In the genomic region with DNA sequence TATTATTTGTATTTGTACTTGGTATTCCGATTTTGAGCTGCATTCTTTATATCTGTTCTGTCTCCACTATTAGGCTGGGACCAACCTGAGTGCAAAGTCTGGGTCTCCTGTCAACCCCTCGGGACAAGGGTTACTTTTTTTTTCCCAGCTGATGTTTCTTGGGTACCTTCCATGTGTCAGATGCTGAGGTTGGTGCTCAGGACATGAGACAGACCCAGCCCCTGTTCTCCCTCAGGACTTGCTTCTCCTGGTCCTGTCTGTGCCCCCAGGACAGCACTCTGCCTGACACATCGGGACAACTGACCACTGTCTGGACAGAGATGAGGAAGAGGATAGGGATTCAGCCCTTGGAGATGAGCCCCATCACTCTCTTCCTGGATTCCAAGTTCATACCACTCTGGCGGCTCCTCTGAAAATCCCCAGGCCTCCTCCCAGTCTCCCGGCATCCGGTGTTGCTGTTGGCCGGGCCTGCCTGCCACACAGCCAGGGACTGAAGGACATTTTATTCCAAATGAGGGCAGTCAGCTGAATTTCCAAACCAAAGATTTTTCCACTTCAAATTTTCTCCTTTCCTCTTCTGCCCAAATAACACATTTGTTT, we compare ENCODE assay signal across 12 cellular contexts. TPM values are rescaled to one million over a fixed set of nuclear protein-coding genes. Genes with fewer than 3 reads are reported as not detected.
DNase-seq lines count a peak whose midpoint lies in the region; FAIRE-seq and TF ChIP-seq lines count a peak whose summit lies in the region.
"Had no signal": no experiment of that assay in that cellular context is flagged by ENCODE, and none has a peak within 500 bp of the region (broad histone marks: within the 10 kb centered on the region; RNA-seq: fewer than 3 reads in every experiment).

No MANE protein-coding gene starts in this region.

- no peak overlapping the region for H3K9ac ChIP-seq in kidney (ENCODE audit: low read length in 2 of 2)

- WGBS in sigmoid colon, 2 donors = 69 to 72% methylated on average over 7 of the region's 7 CpGs

- TF ChIP-seq CTCF in dorsolateral prefrontal cortex (IDR thresholded peaks at IDR 0.05 in 54 of 56, conservative IDR thresholded peaks at IDR 0.05 in 2 of 56; ENCODE audit: low read depth in 1 of 56, partially characterized antibody in 56 of 56) (no peak), kidney (IDR thresholded peaks at IDR 0.05; ENCODE audit: borderline replicate concordance, extremely low read depth, insufficient read depth) (no peak), sigmoid colon (IDR thresholded peaks at IDR 0.05) (no peak)

- no peak for FAIRE-seq in kidney (lab: Jason Lieb, UNC)
- FAIRE-seq: small intestine had no signal

- H3K27me3 ChIP-seq in dorsolateral prefrontal cortex (no peaks in the 10 kb centered on the region), sigmoid colon (no peaks in the 10 kb centered on the region)

- DNase-seq in AG20443 (ENCODE audit: low spot score) (peak; percentile 78), dorsolateral prefrontal cortex (no peak), kidney (peak; percentile 85), sigmoid colon (peak; percentile 91), foreskin melanocyte (no peak), NCI-H2029 treated with DMSO at 0.1 percent for 48 hours (lab: John Stamatoyannopoulos, UW) (no peak), dermis blood vessel endothelial cell (no peak), GM19240 (ENCODE audit: insufficient read length, low spot score) (no peak)
- DNase-seq: activated T-cell treated with anti-CD3 and anti-CD28 coated beads for 4 hours, endodermal cell, naive B cell had no signal

- H3K36me3 ChIP-seq in kidney (ENCODE audit: control insufficient read depth in 1 of 2, insufficient read depth in 2 of 2, low read length in 2 of 2) (no peaks in the 10 kb centered on the region), sigmoid colon (no peaks in the 10 kb centered on the region)

- TF ChIP-seq EP300 in sigmoid colon (IDR thresholded peaks at IDR 0.05) = peak in 2 of 4 donors; percentile 38 to 80

- intact Hi-C loops in dorsolateral prefrontal cortex (cut with DNase I) (loop anchor here (5.0 kb wide), 2 partner anchors 64 to 81 kb away; no protein-coding TSS in a partner anchor), kidney (cut with DNase I) (no loop called here), sigmoid colon (cut with DNase I) (no loop called here)

- TF ChIP-seq POLR2A in sigmoid colon (IDR thresholded peaks at IDR 0.05) = no peak

- H3K4me1 ChIP-seq in kidney (ENCODE audit: control insufficient read depth in 1 of 2, insufficient read depth in 1 of 2, low read depth in 1 of 2, low read length in 2 of 2) = peaks cover 0 to 4% of the 10 kb centered on the region in 2 donors
- H3K4me1 ChIP-seq in sigmoid colon = peaks cover 0 to 86% (median 76%) of the 10 kb centered on the region in 4 donors

- H3K27ac ChIP-seq in dorsolateral prefrontal cortex = peak overlapping the region in 42 of 59 donors; percentile 1 to 82 (median 54)
- peak overlapping the region; percentile 43 to 85 for H3K27ac ChIP-seq in kidney (ENCODE audit: low read depth in 2 of 2, low read length in 2 of 2)
- H3K27ac ChIP-seq in sigmoid colon = peak overlapping the region; percentile 76 to 90 (median 84)

- H3K9me3 ChIP-seq in kidney (ENCODE audit: control insufficient read depth in 1 of 2, low read length in 2 of 2) (no peaks in the 10 kb centered on the region), sigmoid colon (no peaks in the 10 kb centered on the region)

- H3K4me3 ChIP-seq in dorsolateral prefrontal cortex (no peak overlapping the region), kidney (ENCODE audit: low read length in 2 of 2) (no peak overlapping the region), sigmoid colon (no peak overlapping the region)

RNA-seq across cellular contexts. Expression of a gene that starts 55.6 kb away (rescaled TPM):
- 10 to 100 TPM in 7 of 120 experiments, 1 to 10 TPM in 108, under 1 TPM in 5; 0.38 to 15.4 (median 2.9) TPM for total RNA-seq in dorsolateral prefrontal cortex
- total RNA-seq in kidney = 22.3 TPM
- polyA plus RNA-seq in kidney (ENCODE audit: insufficient read depth, low read depth, low replicate concordance) = 7.0 TPM
- total RNA-seq in sigmoid colon = 10 to 100 TPM; 32.9 to 64.5 (median 40.4) TPM
- polyA plus RNA-seq in sigmoid colon = 10 to 100 TPM in 2 of 3 donors, 1 to 10 TPM in 1; 9.5 to 30.6 (median 17.5) TPM
- 11.4 and 21.2 TPM in 2 replicates for total RNA-seq in dermis blood vessel endothelial cell

Comparison
In these comparisons a context has a peak if more than half of its experiments do, and no peak if none do; other contexts are left out.
1. DNase-seq: peak in AG20443 (single experiment), kidney (single experiment) and sigmoid colon (single experiment); none in dorsolateral prefrontal cortex (0 of 10), foreskin melanocyte (single experiment), NCI-H2029 treated with DMSO at 0.1 percent for 48 hours (single experiment), dermis blood vessel endothelial cell (single experiment) and GM19240 (single experiment).
2. intact Hi-C loops: an anchor here in dorsolateral prefrontal cortex (5.0 kb wide); none called in kidney and sigmoid colon.
3. Peak in every context shown above with its lines, with median percentiles within 50 percentile points of each other: H3K27ac ChIP-seq.